In genomic region chr4:87490664-87491369, GRCh38 we compare ENCODE assay signal across 20 cellular contexts. TPM values are rescaled to one million over a fixed set of nuclear protein-coding genes. Genes with fewer than 3 reads are reported as not detected.
A peak's percentile ranks its signal among the peaks of the same experiment; 100 is the strongest.
DNase-seq lines count a peak whose midpoint lies in the region; ATAC-seq, FAIRE-seq and TF ChIP-seq lines count a peak whose summit lies in the region.
"Had no signal": no experiment of that assay in that cellular context is flagged by ENCODE, and none has a peak within 500 bp of the region (broad histone marks: within the 10 kb centered on the region; RNA-seq: fewer than 3 reads in every experiment).

No MANE protein-coding gene starts in this region.

- peaks cover 0 to 50% (median 20%) of the 10 kb centered on the region in 12 donors for H3K4me1 ChIP-seq in heart left ventricle
- H3K4me1 ChIP-seq in right lobe of liver = peaks cover 0 to 33% (median 8%) of the 10 kb centered on the region in 4 donors
- H3K4me1 ChIP-seq in uterus = no peaks in the 10 kb centered on the region
- H3K4me1 ChIP-seq: BLaER1 treated with 17β-estradiol and CSF1 and Interleukin-3, amounts not matched to agents 10 nM and 100 nM; Peyer's patch had no signal

- DNase-seq in heart left ventricle (no peak), Right ventricle myocardium inferior (ENCODE audit: missing footprints) (no peak), right lobe of liver (peak in 1 of 3 donors; percentile 64), uterus (no peak), GM12892 (ENCODE audit: insufficient read length) (no peak), AG20443 (ENCODE audit: low spot score) (no peak), nucleus accumbens (lab: John Stamatoyannopoulos, UW) (no peak)
- DNase-seq: 8988T, DMS 273 treated with DMSO at 0.1 percent for 48 hours, NCI-H1105, NCI-H1694 treated with DMSO at 0.1 percent for 48 hours, NCI-H510A, NCI-H82, Peyer's patch, SHP77 had no signal

- WGBS in heart left ventricle, 4 donors = 38 to 74% (median 52%) methylated on average over 1 of the region's 1 CpG
- 5% methylated on average over 1 of the region's 1 CpG for WGBS in right lobe of liver (ENCODE audit: insufficient coverage, low coverage, low lambda C conversion rate, missing lambda C conversion rate)

- ATAC-seq in heart left ventricle (no peak), Right ventricle myocardium inferior (no peak), right lobe of liver (peak; percentile 82 to 92 (median 88))
- ATAC-seq: K562 had no signal

- TF ChIP-seq CTCF in heart left ventricle (IDR thresholded peaks at IDR 0.05) (no peak), right lobe of liver (IDR thresholded peaks at IDR 0.05) (no peak), uterus (IDR thresholded peaks at IDR 0.05) (no peak)

- H3K27me3 ChIP-seq in heart left ventricle (no peaks in the 10 kb centered on the region), right lobe of liver (no peaks in the 10 kb centered on the region), uterus (no peaks in the 10 kb centered on the region)
- H3K27me3 ChIP-seq: BLaER1 treated with 17β-estradiol and CSF1 and Interleukin-3, amounts not matched to agents 10 nM and 100 nM; Peyer's patch had no signal

- H3K36me3 ChIP-seq in heart left ventricle (peaks cover 0 to 89% (median 67%) of the 10 kb centered on the region in 9 donors), right lobe of liver (no peaks in the 10 kb centered on the region), uterus (no peaks in the 10 kb centered on the region)
- H3K36me3 ChIP-seq: BLaER1 treated with 17β-estradiol and CSF1 and Interleukin-3, amounts not matched to agents 10 nM and 100 nM; HAP-1 had no signal

- H3K27ac ChIP-seq in heart left ventricle (peak overlapping the region in 11 of 12 donors; percentile 46 to 82 (median 61)), cingulate gyrus (ENCODE audit: low read depth, low read length) (peak overlapping the region; percentile 42), right lobe of liver (peak overlapping the region in 2 of 3 donors; percentile 8 to 69), uterus (peak overlapping the region; percentile 52 to 81)
- H3K27ac ChIP-seq: BLaER1 treated with 17β-estradiol and CSF1 and Interleukin-3, amounts not matched to agents 10 nM and 100 nM had no signal

- FAIRE-seq in GM12892 (lab: Jason Lieb, UNC) = no peak
- FAIRE-seq: K562 had no signal

- TF ChIP-seq POLR2A in heart left ventricle (IDR thresholded peaks at IDR 0.05) (no peak), right lobe of liver (IDR thresholded peaks at IDR 0.05) (no peak), uterus (IDR thresholded peaks at IDR 0.05) (no peak), GM12892 (IDR thresholded peaks at IDR 0.05; ENCODE audit: low read depth, low read length) (no peak)

- peaks cover 0 to 5% (median 0%) of the 10 kb centered on the region in 12 donors for H3K9me3 ChIP-seq in heart left ventricle
- H3K9me3 ChIP-seq in right lobe of liver = no peaks in the 10 kb centered on the region
- H3K9me3 ChIP-seq in uterus = no peaks in the 10 kb centered on the region
- H3K9me3 ChIP-seq: HAP-1, Peyer's patch had no signal

- intact Hi-C loops in heart left ventricle (cut with DNase I) = loop anchor here in 3 of 10 donors (5.0 kb wide), 1 partner anchor 36 kb away; the partner anchor contains the start of gene SPARCL1 (in 3 of the 3)
- intact Hi-C loops in Right ventricle myocardium inferior (cut with DNase I) = loop anchor here (5.0 kb wide), 1 partner anchor 36 kb away; the partner anchor contains the start of gene SPARCL1
- intact Hi-C loops in right lobe of liver (cut with DNase I) = no loop called here
- intact Hi-C loops in uterus (cut with DNase I; ENCODE audit: low total_unique reads) = no loop called here

- H3K4me3 ChIP-seq in heart left ventricle (no peak overlapping the region), right lobe of liver (peak overlapping the region in 2 of 3 donors; percentile 12 to 22), uterus (no peak overlapping the region)
- H3K4me3 ChIP-seq: BLaER1 treated with 17β-estradiol and CSF1 and Interleukin-3, amounts not matched to agents 10 nM and 100 nM; HAP-1; K562; Peyer's patch had no signal

RNA-seq across cellular contexts. Expression of gene SPARCL1, which starts 38.4 kb away (rescaled TPM):
- total RNA-seq in heart left ventricle = 100 to 1,000 TPM; 163 to 829 (median 250) TPM
- 100 to 1,000 TPM; 215 to 400 TPM for polyA plus RNA-seq in heart left ventricle
- total RNA-seq in Right ventricle myocardium inferior = 500 TPM
- total RNA-seq in right lobe of liver = 10 to 100 TPM in 3 of 6 experiments, 1 to 10 TPM in 3; 5.3 to 14.3 (median 9.1) TPM
- total RNA-seq in uterus = 1,000 to 10,000 TPM; 1,025 to 1,777 (median 1,327) TPM
- polyA plus RNA-seq in GM12892 (2012; ENCODE audit: missing spikeins) = not detected
- total RNA-seq: Daoy had no signal

Comparison
In these comparisons a context has a peak if more than half of its experiments do, and no peak if none do; other contexts are left out.
1. ATAC-seq: peak in right lobe of liver (4 of 4); none in heart left ventricle (0 of 4) and Right ventricle myocardium inferior (single experiment).
2. H3K4me3 ChIP-seq: peak in right lobe of liver (2 of 3); none in heart left ventricle (0 of 12) and uterus (0 of 2).
3. RNA of gene SPARCL1, which starts 38.4 kb away (total RNA-seq): 1,025 to 1,777 TPM in uterus, 500 TPM in Right ventricle myocardium inferior (single experiment) and 163 to 829 TPM in heart left ventricle; 5.3 to 14.3 TPM in right lobe of liver; every median in the first group is over 10 times any median in the second.
4. Peak in every context shown above with its lines, with median percentiles within 50 percentile points of each other: H3K27ac ChIP-seq.